Comparison of ENCODE assay signal across 1 cellular context in genomic region chr11:105469931-105470330, GRCh38.
TF ChIP-seq lines count a peak whose summit lies in the region.

No MANE protein-coding gene starts in this region.

TF ChIP-seq in H1, 55 proteins besides CTCF, POLR2A, EP300 and RAD21:
- TF ChIP-seq KDM1A (IDR thresholded peaks at IDR 0.05; ENCODE audit: borderline replicate concordance, low read length) (no peak), SIX5 (IDR thresholded peaks at IDR 0.05; ENCODE audit: low read depth, low read length) (no peak), MAX (IDR thresholded peaks at IDR 0.05) (no peak), SP1 (IDR thresholded peaks at IDR 0.05; ENCODE audit: low read depth, low read length) (no peak), RFX5 (IDR thresholded peaks at IDR 0.05; ENCODE audit: borderline replicate concordance, low read depth, low read length) (no peak), TAF1 (IDR thresholded peaks at IDR 0.05; ENCODE audit: low read depth, low read length) (no peak), CTBP2 (IDR thresholded peaks at IDR 0.05; ENCODE audit: borderline replicate concordance, insufficient read depth, insufficient read length, low read length) (no peak), KDM5A (IDR thresholded peaks at IDR 0.05; ENCODE audit: low read length) (no peak), CBX8 (IDR thresholded peaks at IDR 0.05; ENCODE audit: borderline replicate concordance, low read depth, low read length) (no peak), ATF2 (IDR thresholded peaks at IDR 0.05; ENCODE audit: low read length) (no peak)
